ENCODE assay signal across 9 cellular contexts in genomic region chr12:27970981-27971489, GRCh38. TPM values are rescaled to one million over a fixed set of nuclear protein-coding genes. Genes with fewer than 3 reads are reported as not detected.
A peak's percentile ranks its signal among the peaks of the same experiment; 100 is the strongest.
DNase-seq lines count a peak whose midpoint lies in the region; ATAC-seq and TF ChIP-seq lines count a peak whose summit lies in the region.
"Had no signal": no experiment of that assay in that cellular context is flagged by ENCODE, and none has a peak within 500 bp of the region (broad histone marks: within the 10 kb centered on the region; RNA-seq: fewer than 3 reads in every experiment).

No MANE protein-coding gene starts in this region.

- no peak overlapping the region for H3K4me2 ChIP-seq in OCI-LY7 (ENCODE audit: low read length)

- peaks cover 13% of the 10 kb centered on the region for H3K4me1 ChIP-seq in muscle layer of colon (ENCODE audit: insufficient read depth, low read length)
- H3K4me1 ChIP-seq in OCI-LY7 (ENCODE audit: insufficient read depth, low read length, poor library complexity, severe bottlenecking) = no peaks in the 10 kb centered on the region

- H3K9ac ChIP-seq in muscle layer of colon (ENCODE audit: low read length) = no peak overlapping the region

- no TSS peak for BruUV-seq in OCI-LY7 (replicated peaks; lab: Mats Ljungman, UMichigan)

- no peaks in the 10 kb centered on the region for H4K20me1 ChIP-seq in OCI-LY7 (ENCODE audit: insufficient read depth, low read length)

- H3K9me3 Mint-ChIP-seq in stimulated activated naive CD8-positive, alpha-beta T cell treated with anti-CD3 and anti-CD28 coated beads, Interleukin-15, Interleukin-2, amounts not matched to agents 100 ng/mL and 50 ng/mL, for 24 hours = no peaks in the 10 kb centered on the region

- H2AFZ ChIP-seq in OCI-LY7 (ENCODE audit: low read length) = no peak overlapping the region

- H3K9me3 ChIP-seq in muscle layer of colon (ENCODE audit: low read length) (no peaks in the 10 kb centered on the region), OCI-LY7 (ENCODE audit: low read length) (no peaks in the 10 kb centered on the region)

- H3K27ac ChIP-seq in epithelial cell of prostate (peak overlapping the region; percentile 98), muscle layer of colon (ENCODE audit: low read depth, low read length) (peak overlapping the region; percentile 27), OCI-LY7 (ENCODE audit: low read depth, low read length, poor library complexity, severe bottlenecking) (no peak overlapping the region)

- peaks cover 22% of the 10 kb centered on the region for H3K4me1 Mint-ChIP-seq in stimulated activated naive CD8-positive, alpha-beta T cell treated with anti-CD3 and anti-CD28 coated beads, Interleukin-15, Interleukin-2, amounts not matched to agents 100 ng/mL and 50 ng/mL, for 24 hours (ENCODE audit: low read depth)

- H3K36me3 ChIP-seq in muscle layer of colon (ENCODE audit: insufficient read depth, low read length) (no peaks in the 10 kb centered on the region), OCI-LY7 (ENCODE audit: insufficient read depth, low read length) (no peaks in the 10 kb centered on the region)

- CTCF ChIA-PET in OCI-LY7 (lab: Charles Lee; ENCODE audit: unreplicated experiment) = no interaction called here

- H3K27me3 Mint-ChIP-seq in stimulated activated naive CD8-positive, alpha-beta T cell treated with anti-CD3 and anti-CD28 coated beads, Interleukin-15, Interleukin-2, amounts not matched to agents 100 ng/mL and 50 ng/mL, for 24 hours = peaks cover 90% of the 10 kb centered on the region

- intact Hi-C loops in OCI-LY7 (cut with micrococcal nuclease; ENCODE audit: unreplicated experiment) = no loop called here

- H3K27ac Mint-ChIP-seq in stimulated activated naive CD8-positive, alpha-beta T cell treated with anti-CD3 and anti-CD28 coated beads, Interleukin-15, Interleukin-2, amounts not matched to agents 100 ng/mL and 50 ng/mL, for 24 hours = no peak overlapping the region

- peak overlapping the region; percentile 40 to 51 for H3K4me3 ChIP-seq in muscle layer of colon (ENCODE audit: low read depth in 1 of 2, low read length in 2 of 2)
- no peak overlapping the region for H3K4me3 ChIP-seq in OCI-LY7 (ENCODE audit: low read depth, low read length, poor library complexity, severe bottlenecking)

- no peaks in the 10 kb centered on the region for H3K9me2 ChIP-seq in OCI-LY7 (ENCODE audit: insufficient read depth, low read length)

- H3K4me3 Mint-ChIP-seq in stimulated activated naive CD8-positive, alpha-beta T cell treated with anti-CD3 and anti-CD28 coated beads, Interleukin-15, Interleukin-2, amounts not matched to agents 100 ng/mL and 50 ng/mL, for 24 hours = peak overlapping the region; percentile 59

- H3K27me3 ChIP-seq in muscle layer of colon (ENCODE audit: control insufficient read depth in 1 of 2, insufficient read depth in 2 of 2, low read length in 2 of 2) = peaks cover 46 to 69% of the 10 kb centered on the region in 2 donors

- H3K36me3 Mint-ChIP-seq in stimulated activated naive CD8-positive, alpha-beta T cell treated with anti-CD3 and anti-CD28 coated beads, Interleukin-15, Interleukin-2, amounts not matched to agents 100 ng/mL and 50 ng/mL, for 24 hours (ENCODE audit: low read depth) = no peaks in the 10 kb centered on the region

- no peak for ATAC-seq in stimulated activated naive CD8-positive, alpha-beta T cell treated with anti-CD3 and anti-CD28 coated beads, Interleukin-15, Interleukin-2, amounts not matched to agents 100 U/mL and 50 U/mL, for 24 hours
- ATAC-seq in HG03571 (IDR thresholded peaks at IDR 0.05; ENCODE audit: unreplicated experiment) (no peak), GM21723 (IDR thresholded peaks at IDR 0.05; ENCODE audit: unreplicated experiment) (no peak)

- no peak for DNase-seq in stimulated activated naive CD8-positive, alpha-beta T cell treated with anti-CD3 and anti-CD28 coated beads, Interleukin-15, Interleukin-2, amounts not matched to agents 100 U/mL and 50 U/mL, for 24 hours
- DNase-seq in epithelial cell of prostate (ENCODE audit: low read depth, low spot score) (no peak), OCI-LY7 (ENCODE audit: low spot score) (no peak)
- DNase-seq in stimulated activated CD4-positive, alpha-beta T cell treated with anti-CD3 and anti-CD28 coated beads, Interleukin-4, amount 100 ng/mL, for 4 hours = no peak
- DNase-seq: NCI-H774 had no signal

- no peak for TF ChIP-seq CTCF in OCI-LY7 (conservative IDR thresholded peaks at IDR 0.05; ENCODE audit: low read length)

- POLR2A ChIA-PET in OCI-LY7 (lab: Charles Lee) = no interaction called here

- no peaks in the 10 kb centered on the region for H3K79me2 ChIP-seq in OCI-LY7 (ENCODE audit: insufficient read depth, low read depth, low read length)

RNA-seq across cellular contexts. Expression of gene PTHLH, which starts 1.5 kb away (rescaled TPM):
- total RNA-seq in OCI-LY7 (2014; rRNA removed; shearing (Covaris generic)) = not detected in 2 replicates
- not detected in 2 replicates for total RNA-seq in OCI-LY7 (2022)
